ENCODE assay signal across 13 cellular contexts in genomic region chr3:58021962-58022361, GRCh38. TPM values are rescaled to one million over a fixed set of nuclear protein-coding genes. Genes with fewer than 3 reads are reported as not detected.
DNase-seq lines count a peak whose midpoint lies in the region; ATAC-seq and TF ChIP-seq lines count a peak whose summit lies in the region.
"Had no signal": no experiment of that assay in that cellular context is flagged by ENCODE, and none has a peak within 500 bp of the region (broad histone marks: within the 10 kb centered on the region; RNA-seq: fewer than 3 reads in every experiment).

No MANE protein-coding gene starts in this region.

- WGBS in thyroid gland, 2 donors = 87% methylated on average over 5 of the region's 5 CpGs

- H3K27ac ChIP-seq in ascending aorta (peak overlapping the region; percentile 22 to 70), thyroid gland (peak overlapping the region; percentile 82 to 97 (median 93))
- H3K27ac ChIP-seq: SJSA1 had no signal

- H3K36me3 Mint-ChIP-seq in activated naive CD4-positive, alpha-beta T cell treated with anti-CD3 and anti-CD28 coated beads, Interleukin-2, amount 50 U/mL, for 72 hours = no peaks in the 10 kb centered on the region
- peaks cover 4% of the 10 kb centered on the region for H3K36me3 Mint-ChIP-seq in memory B cell
- H3K36me3 Mint-ChIP-seq: naive B cell had no signal

- H3K27ac Mint-ChIP-seq in activated naive CD4-positive, alpha-beta T cell treated with anti-CD3 and anti-CD28 coated beads, Interleukin-2, amount 50 U/mL, for 72 hours = peak overlapping the region; percentile 15 to 74
- peak overlapping the region; percentile 12 for H3K27ac Mint-ChIP-seq in memory B cell
- H3K27ac Mint-ChIP-seq: activated naive CD8-positive, alpha-beta T cell treated with anti-CD3 and anti-CD28 coated beads, Interleukin-2, amount 50 U/mL, for 24 hours had no signal

- no peak for ATAC-seq in activated naive CD4-positive, alpha-beta T cell treated with anti-CD3 and anti-CD28 coated beads, Interleukin-2, amount 50 U/mL, for 72 hours
- ATAC-seq in memory B cell (ENCODE audit: low read depth) (no peak), HG02970 (IDR thresholded peaks at IDR 0.05; ENCODE audit: low FRiP score, unreplicated experiment) (no peak)
- ATAC-seq: activated naive CD8-positive, alpha-beta T cell treated with anti-CD3 and anti-CD28 coated beads, Interleukin-2, amount 50 U/mL, for 24 hours had no signal

- H3K4me3 ChIP-seq in ascending aorta = no peak overlapping the region
- H3K4me3 ChIP-seq in thyroid gland (replicated peaks in 1 of 3) = no peak overlapping the region
- H3K4me3 ChIP-seq: SJSA1 had no signal

- no peaks in the 10 kb centered on the region for H3K27me3 ChIP-seq in ascending aorta
- H3K27me3 ChIP-seq in thyroid gland = no peaks in the 10 kb centered on the region
- H3K27me3 ChIP-seq: SJSA1 had no signal

- TF ChIP-seq CTCF in ascending aorta (IDR thresholded peaks at IDR 0.05) = no peak
- TF ChIP-seq CTCF in thyroid gland (IDR thresholded peaks at IDR 0.05) = no peak

- TF ChIP-seq POLR2A in thyroid gland (IDR thresholded peaks at IDR 0.05) = no peak

- no peak for DNase-seq in activated naive CD4-positive, alpha-beta T cell treated with anti-CD3 and anti-CD28 coated beads, Interleukin-2, amount 50 U/mL, for 72 hours (ENCODE audit: low spot score in 2 of 2)
- no peak for DNase-seq in activated naive CD4-positive, alpha-beta T cell (lab: John Stamatoyannopoulos, UW)
- DNase-seq in ascending aorta (ENCODE audit: low spot score in 2 of 2) (no peak), memory B cell (ENCODE audit: low spot score in 2 of 2) (no peak), thyroid gland (no peak), GDM1 (lab: John Stamatoyannopoulos, UW) (no peak), DMS79 (lab: John Stamatoyannopoulos, UW) (no peak)
- DNase-seq: activated naive CD8-positive, alpha-beta T cell treated with anti-CD3 and anti-CD28 coated beads, Interleukin-2, amount 50 U/mL, for 24 hours; cerebellar nuclear complex; naive B cell; stimulated activated naive CD4-positive, alpha-beta T cell treated with Interleukin-2 at 50 U/mL for 16 hours had no signal

- H3K36me3 ChIP-seq in ascending aorta = no peaks in the 10 kb centered on the region
- H3K36me3 ChIP-seq in thyroid gland = no peaks in the 10 kb centered on the region

- no peaks in the 10 kb centered on the region for H3K9me3 Mint-ChIP-seq in activated naive CD4-positive, alpha-beta T cell treated with anti-CD3 and anti-CD28 coated beads, Interleukin-2, amount 50 U/mL, for 72 hours
- no peaks in the 10 kb centered on the region for H3K9me3 Mint-ChIP-seq in memory B cell
- H3K9me3 Mint-ChIP-seq: activated naive CD8-positive, alpha-beta T cell treated with anti-CD3 and anti-CD28 coated beads, Interleukin-2, amount 50 U/mL, for 24 hours; naive B cell had no signal

- H3K4me3 Mint-ChIP-seq in memory B cell = no peak overlapping the region
- H3K4me3 Mint-ChIP-seq: activated naive CD8-positive, alpha-beta T cell treated with anti-CD3 and anti-CD28 coated beads, Interleukin-2, amount 50 U/mL, for 24 hours had no signal

- intact Hi-C loops in ascending aorta (cut with DNase I) = no loop called here
- intact Hi-C loops in thyroid gland (cut with DNase I) = no loop called here

- H3K4me1 ChIP-seq in ascending aorta (peaks cover 4 to 65% of the 10 kb centered on the region in 2 donors), thyroid gland (peaks cover 71 to 88% of the 10 kb centered on the region in 2 donors)

- no peaks in the 10 kb centered on the region for H3K9me3 ChIP-seq in ascending aorta
- no peaks in the 10 kb centered on the region for H3K9me3 ChIP-seq in thyroid gland
- H3K9me3 ChIP-seq: SJSA1 had no signal

- peaks cover 24% of the 10 kb centered on the region for H3K4me1 Mint-ChIP-seq in memory B cell

- H3K27me3 Mint-ChIP-seq in memory B cell = no peaks in the 10 kb centered on the region
- H3K27me3 Mint-ChIP-seq: activated naive CD8-positive, alpha-beta T cell treated with anti-CD3 and anti-CD28 coated beads, Interleukin-2, amount 50 U/mL, for 24 hours; naive B cell had no signal

RNA-seq across cellular contexts. Expression of gene FLNB, which starts 13.7 kb away (rescaled TPM):
- total RNA-seq in activated naive CD4-positive, alpha-beta T cell treated with anti-CD3 and anti-CD28 coated beads, Interleukin-2, amount 50 U/mL, for 72 hours = 10 to 100 TPM; 17.5 to 34.2 TPM
- total RNA-seq in ascending aorta (144 TPM), thyroid gland (100 to 1,000 TPM; 164 to 258 (median 242) TPM)
